In the genomic region with DNA sequence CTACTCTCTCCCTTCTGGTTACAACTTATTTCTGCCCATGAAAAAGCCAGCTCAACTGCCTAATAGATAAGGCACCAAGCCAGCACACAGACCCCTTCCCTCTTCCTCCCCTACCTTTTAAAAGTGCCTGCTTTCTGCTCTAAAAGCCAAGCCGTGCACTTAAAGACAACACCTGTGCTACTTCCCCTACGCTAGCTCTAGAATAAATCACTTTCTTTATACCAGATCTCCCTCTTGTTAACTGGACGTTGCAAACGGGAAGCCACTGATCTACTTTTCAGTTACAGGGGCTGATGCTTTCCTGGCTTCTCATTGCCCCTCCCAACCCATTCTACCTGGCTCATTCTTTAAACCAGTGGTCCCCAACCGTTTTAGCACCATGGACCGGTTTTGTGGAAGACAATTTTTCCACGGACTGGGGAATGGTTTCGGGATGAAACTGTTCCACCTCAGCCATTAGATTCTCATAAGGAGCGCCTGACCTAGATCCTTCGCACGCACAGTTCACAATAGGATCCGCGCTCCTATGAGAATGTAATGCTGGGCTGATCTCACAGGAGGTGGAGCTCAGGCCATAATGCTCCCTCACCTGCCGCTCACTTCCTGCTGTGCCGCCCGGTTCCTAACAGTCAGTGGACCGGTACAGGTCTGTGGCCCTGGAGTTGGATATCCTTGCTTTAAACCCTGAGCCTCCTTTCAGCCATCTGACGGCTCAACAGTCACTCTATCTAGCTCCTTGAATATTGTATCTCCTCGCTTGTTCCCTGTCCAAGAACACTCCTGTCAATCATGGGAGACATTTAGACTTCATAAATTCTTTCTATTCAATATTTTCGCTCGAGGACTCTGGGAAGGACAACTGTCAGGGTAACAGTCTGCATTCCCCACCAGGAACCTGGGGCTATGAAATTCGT, we compare ENCODE assay signal across 1 cellular context.
TF ChIP-seq lines count a peak whose summit lies in the region.

No MANE protein-coding gene starts in this region.

TF ChIP-seq in IMR-90, 13 proteins besides CTCF, POLR2A, EP300 and RAD21:
- no peak for TF ChIP-seq ELK1 (IDR thresholded peaks at IDR 0.05; ENCODE audit: borderline replicate concordance, low read depth, low read length)
- no peak for TF ChIP-seq USF2 (IDR thresholded peaks at IDR 0.05; ENCODE audit: low read depth, low read length)
TF ChIP-seq in IMR-90: peak in this region for 0.
